9 cellular contexts compared by ENCODE assay signal in genomic region chr3:69020424-69020823, GRCh38. TPM values are rescaled to one million over a fixed set of nuclear protein-coding genes. Genes with fewer than 3 reads are reported as not detected.
DNase-seq lines count a peak whose midpoint lies in the region; ATAC-seq and TF ChIP-seq lines count a peak whose summit lies in the region.
"Had no signal": no experiment of that assay in that cellular context is flagged by ENCODE, and none has a peak within 500 bp of the region (broad histone marks: within the 10 kb centered on the region; RNA-seq: fewer than 3 reads in every experiment).

No MANE protein-coding gene starts in this region.

- H3K9me2 ChIP-seq in Loucy (replicated peaks; ENCODE audit: low read depth, low read length), result no peaks in the 10 kb centered on the region

- peak; percentile 66 for TF ChIP-seq CTCF in Loucy (conservative IDR thresholded peaks at IDR 0.05; ENCODE audit: low read length)
- TF ChIP-seq CTCF in cardiac fibroblast (IDR thresholded peaks at IDR 0.05; ENCODE audit: low read depth, low read length), result peak; percentile 17
- TF ChIP-seq CTCF in neural progenitor cell (IDR thresholded peaks at IDR 0.05), result peak; percentile 47

- H3K79me2 ChIP-seq in Loucy (ENCODE audit: insufficient read depth, low read length) (peaks cover 2% of the 10 kb centered on the region; the same call in 1 of the 2 replicates), neural progenitor cell (ENCODE audit: low read depth) (no peaks in the 10 kb centered on the region)

- H3K9me3 ChIP-seq in Loucy (ENCODE audit: insufficient read depth, low read depth, low read length), result no peaks in the 10 kb centered on the region
- H3K9me3 ChIP-seq in neural progenitor cell (ENCODE audit: low read depth), result no peaks in the 10 kb centered on the region
- H3K9me3 ChIP-seq: stomach had no signal

- no peaks in the 10 kb centered on the region for H3K9me3 Mint-ChIP-seq in neural progenitor cell

- H3F3A ChIP-seq in Loucy (ENCODE audit: low read depth), result no peaks in the 10 kb centered on the region
- H3F3A ChIP-seq in neural progenitor cell (ENCODE audit: low read depth), result peaks cover 11% of the 10 kb centered on the region

- H3K27me3 ChIP-seq in Loucy (ENCODE audit: insufficient read depth, low read length, poor library complexity, severe bottlenecking) (no peaks in the 10 kb centered on the region), neural progenitor cell (peaks cover under 1% of the 10 kb centered on the region)
- H3K27me3 ChIP-seq: stomach had no signal

- ATAC-seq in GM19455 (IDR thresholded peaks at IDR 0.05; ENCODE audit: unreplicated experiment), result no peak

- no peaks in the 10 kb centered on the region for H3K4me1 Mint-ChIP-seq in neural progenitor cell

- H3K27ac Mint-ChIP-seq in neural progenitor cell, result no peak overlapping the region

- H3K4me3 ChIP-seq in Loucy (ENCODE audit: low read length, poor library complexity, severe bottlenecking), result no peak overlapping the region
- no peak overlapping the region for H3K4me3 ChIP-seq in cardiac fibroblast (replicated peaks in 1 of 2; ENCODE audit: low read depth in 2 of 2, low read length in 2 of 2)
- no peak overlapping the region for H3K4me3 ChIP-seq in neural progenitor cell
- H3K4me3 ChIP-seq: stomach had no signal

- H3K36me3 ChIP-seq in Loucy (ENCODE audit: insufficient read depth, low read length), result peaks cover 26% of the 10 kb centered on the region; the same call in 1 of the 2 replicates
- peaks cover 6% of the 10 kb centered on the region for H3K36me3 ChIP-seq in neural progenitor cell

- H4K20me1 ChIP-seq in Loucy (ENCODE audit: insufficient read depth, low read length, poor library complexity, severe bottlenecking) (no peaks in the 10 kb centered on the region), neural progenitor cell (ENCODE audit: low read depth) (no peaks in the 10 kb centered on the region)

- H3K4me2 ChIP-seq in Loucy (ENCODE audit: low read depth, low read length, poor library complexity, severe bottlenecking) (no peak overlapping the region), neural progenitor cell (no peak overlapping the region)

- H3K4me3 Mint-ChIP-seq in neural progenitor cell, result no peak overlapping the region

- H3K27ac ChIP-seq in neural progenitor cell, result no peak overlapping the region
- H3K27ac ChIP-seq: stomach had no signal

- H3K9ac ChIP-seq in Loucy (ENCODE audit: low read depth, low read length, poor library complexity, severe bottlenecking) (no peak overlapping the region), neural progenitor cell (no peak overlapping the region)

- H3K4me1 ChIP-seq in Loucy (ENCODE audit: insufficient read depth, low read length, poor library complexity, severe bottlenecking) (peaks cover 12% of the 10 kb centered on the region), neural progenitor cell (no peaks in the 10 kb centered on the region)
- H3K4me1 ChIP-seq: stomach had no signal

- peaks cover 4% of the 10 kb centered on the region for H3K36me3 Mint-ChIP-seq in neural progenitor cell

- DNase-seq in ELR (ENCODE audit: low read depth) (peak; percentile 26), cardiac fibroblast (ENCODE audit: low read depth in 2 of 2) (peak in 1 of 2 donors; percentile 11), neural progenitor cell (ENCODE audit: low spot score) (no peak), EL (no peak), NCI-H1930 (lab: John Stamatoyannopoulos, UW) (no peak)
- DNase-seq: NCI-H510A, stomach had no signal

- H3K27me3 Mint-ChIP-seq in neural progenitor cell (ENCODE audit: insufficient read depth, low read depth), result no peaks in the 10 kb centered on the region

- H2AFZ ChIP-seq in Loucy (ENCODE audit: low read length), result no peak overlapping the region
- no peak overlapping the region for H2AFZ ChIP-seq in neural progenitor cell (replicated peaks)

RNA-seq across cellular contexts. Expression of gene EOGT, which starts 6.9 kb away (rescaled TPM):
- 0.96 and 2.5 TPM in 2 replicates for total RNA-seq in neural progenitor cell (ENCODE audit: low replicate concordance)

RNA-seq across cellular contexts. Expression of gene TMF1, which starts 31.7 kb away (rescaled TPM):
- 14.6 and 24.4 TPM in 2 replicates for total RNA-seq in neural progenitor cell (ENCODE audit: low replicate concordance)

RNA-seq across cellular contexts. Expression of gene UBA3, which starts 59.7 kb away (rescaled TPM):
- 102 and 144 TPM in 2 replicates for total RNA-seq in neural progenitor cell (ENCODE audit: low replicate concordance)
